ENCODE assay signal across 2 cellular contexts in genomic region chr2:127778850-127779249, GRCh38.
TF ChIP-seq lines count a peak whose summit lies in the region.

No MANE protein-coding gene starts in this region.

TF ChIP-seq in A549, 52 proteins besides CTCF, POLR2A, EP300 and RAD21 (continued from another document):
- no peak for TF ChIP-seq FOXS1 (CRISPR knock-in tag; IDR thresholded peaks at IDR 0.05)

TF ChIP-seq in WTC11, 78 proteins besides CTCF, POLR2A, EP300 and RAD21 (continued from another document):
- TF ChIP-seq STAT6 (CRISPR knock-in tag; conservative IDR thresholded peaks at IDR 0.05; ENCODE audit: low read depth) (no peak), E2F5 (CRISPR knock-in tag; IDR thresholded peaks at IDR 0.05) (no peak), ZNF317 (CRISPR knock-in tag; IDR thresholded peaks at IDR 0.05; ENCODE audit: borderline replicate concordance, low read depth) (no peak), ZNF121 (CRISPR knock-in tag; IDR thresholded peaks at IDR 0.05) (no peak), ZNF219 (CRISPR knock-in tag; IDR thresholded peaks at IDR 0.05; ENCODE audit: borderline replicate concordance) (no peak), SP1 (CRISPR knock-in tag; conservative IDR thresholded peaks at IDR 0.05) (no peak), ZNF281 (CRISPR knock-in tag; IDR thresholded peaks at IDR 0.05) (no peak), OVOL2 (CRISPR knock-in tag; IDR thresholded peaks at IDR 0.05; ENCODE audit: borderline replicate concordance) (no peak), SMAD3 (CRISPR knock-in tag; IDR thresholded peaks at IDR 0.05; ENCODE audit: borderline replicate concordance) (no peak), SMAD4 (CRISPR knock-in tag; IDR thresholded peaks at IDR 0.05) (no peak), PRDM15 (CRISPR knock-in tag; IDR thresholded peaks at IDR 0.05) (no peak), ESRRA (CRISPR knock-in tag; IDR thresholded peaks at IDR 0.05; ENCODE audit: borderline replicate concordance) (no peak)
